ENCODE assay signal across 18 cellular contexts in the genomic region with DNA sequence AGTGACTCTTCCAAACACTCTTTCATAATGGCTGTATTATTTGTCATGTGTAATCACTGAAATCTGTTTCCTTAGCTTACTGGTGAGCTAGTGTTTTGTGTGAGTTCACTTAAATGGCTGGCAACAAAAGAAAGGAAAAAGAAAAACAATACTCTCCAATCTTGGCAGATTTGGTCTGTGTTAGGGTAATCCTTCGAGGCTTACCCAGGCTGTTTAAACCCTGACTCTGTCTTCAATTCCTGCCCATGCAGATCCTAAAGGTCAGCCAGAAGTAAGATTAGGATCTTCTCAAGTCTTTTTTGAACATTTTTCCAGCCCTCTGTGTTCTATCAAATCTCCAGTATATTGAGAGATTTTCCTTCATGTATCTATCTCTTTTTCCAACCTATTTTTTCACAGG.
DNase-seq lines count a peak whose midpoint lies in the region; ATAC-seq and TF ChIP-seq lines count a peak whose summit lies in the region.
"Had no signal": no experiment of that assay in that cellular context is flagged by ENCODE, and none has a peak within 500 bp of the region (broad histone marks: within the 10 kb centered on the region; RNA-seq: fewer than 3 reads in every experiment).

No MANE protein-coding gene starts in this region.

- ATAC-seq in HG03565 (IDR thresholded peaks at IDR 0.05; ENCODE audit: unreplicated experiment), result no peak
- no peak for ATAC-seq in HG03378 (IDR thresholded peaks at IDR 0.05; ENCODE audit: unreplicated experiment)
- no peak for ATAC-seq in GM21723 (IDR thresholded peaks at IDR 0.05; ENCODE audit: unreplicated experiment)
- ATAC-seq: Right ventricle myocardium inferior had no signal

- no peak overlapping the region for H3K4me3 ChIP-seq in epithelial cell of esophagus (ENCODE audit: low read length)
- H3K4me3 ChIP-seq: HAP-1 had no signal

- no peak for TF ChIP-seq CTCF in epithelial cell of esophagus (IDR thresholded peaks at IDR 0.05; ENCODE audit: insufficient read depth, low read depth, low read length, missing control alignments)

- peak; percentile 57 for DNase-seq in NCI-H748 (lab: John Stamatoyannopoulos, UW; ENCODE audit: unreplicated experiment)
- DNase-seq in NCI-H748 treated with DMSO at 0.1 percent for 48 hours (lab: John Stamatoyannopoulos, UW), result no peak
- peak; percentile 11 for DNase-seq in NCI-H774 (lab: John Stamatoyannopoulos, UW)
- peak; percentile 13 for DNase-seq in epithelial cell of esophagus (ENCODE audit: low read depth)
- no peak for DNase-seq in DMS 273 treated with DMSO at 0.1 percent for 48 hours (lab: John Stamatoyannopoulos, UW)
- DNase-seq: CD4-positive, alpha-beta T cell; MM.1S; NCI-H1105; NCI-H1694 treated with DMSO at 0.1 percent for 48 hours; NCI-H2171 treated with DMSO at 0.1 percent for 48 hours; NCI-H446; NCI-H526 treated with DMSO at 0.1 percent for 48 hours; T-helper 2 cell had no signal

Comparison
In these comparisons a context has a peak if more than half of its experiments do, and no peak if none do; other contexts are left out.
1. DNase-seq: peak in NCI-H748 (single experiment), NCI-H774 (single experiment) and epithelial cell of esophagus (single experiment); none in NCI-H748 treated with DMSO at 0.1 percent for 48 hours (single experiment) and DMS 273 treated with DMSO at 0.1 percent for 48 hours (single experiment).